11 cellular contexts compared by ENCODE assay signal in the genomic region with DNA sequence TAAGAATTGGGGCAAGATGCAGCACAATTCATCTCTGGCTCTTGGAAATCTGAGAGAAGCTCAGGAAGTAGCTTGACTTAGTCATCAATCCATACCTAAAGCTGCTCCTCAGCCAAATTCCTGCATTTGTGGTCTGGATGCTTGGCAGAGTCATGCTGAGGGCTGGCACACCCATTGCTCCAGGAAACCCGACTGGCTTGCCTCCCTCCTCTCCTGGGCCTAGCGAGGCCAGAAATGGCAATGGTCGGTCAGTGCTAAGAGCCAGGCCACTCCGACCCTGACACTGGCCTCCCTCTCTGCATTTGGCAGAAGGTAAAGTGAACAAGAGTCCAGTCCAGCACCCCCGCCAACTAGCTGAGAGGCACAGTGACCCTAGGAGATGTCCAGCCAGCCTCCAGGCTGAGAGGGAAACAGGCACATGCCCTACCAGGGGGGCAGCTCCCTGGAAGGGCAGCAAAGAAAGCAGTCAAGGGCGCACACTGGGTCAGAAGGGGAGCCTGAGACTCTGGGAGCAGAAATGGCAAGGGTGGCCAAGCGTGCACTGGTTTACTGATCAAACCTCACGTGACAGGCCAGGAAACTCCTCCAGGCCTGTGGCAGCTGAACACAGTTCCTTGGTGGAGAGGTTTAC. TPM values are rescaled to one million over a fixed set of nuclear protein-coding genes. Genes with fewer than 3 reads are reported as not detected.
DNase-seq lines count a peak whose midpoint lies in the region; ATAC-seq and TF ChIP-seq lines count a peak whose summit lies in the region.
"Had no signal": no experiment of that assay in that cellular context is flagged by ENCODE, and none has a peak within 500 bp of the region (broad histone marks: within the 10 kb centered on the region; RNA-seq: fewer than 3 reads in every experiment).

No MANE protein-coding gene starts in this region.

- no peaks in the 10 kb centered on the region for H3K27me3 ChIP-seq in upper lobe of left lung

- peak overlapping the region in 2 of 4 donors; percentile 20 to 43 for H3K27ac ChIP-seq in upper lobe of left lung

- peaks cover 50 to 100% (median 84%) of the 10 kb centered on the region in 4 donors for H3K36me3 ChIP-seq in upper lobe of left lung

- peaks cover 8 to 13% (median 11%) of the 10 kb centered on the region in 4 donors for H3K4me1 ChIP-seq in upper lobe of left lung

- ATAC-seq in upper lobe of left lung (ENCODE audit: low FRiP score in 2 of 2) = no peak

- peak; percentile 81 for DNase-seq in HK-2 (ENCODE audit: unreplicated experiment)
- DNase-seq in amniotic stem cell (lab: John Stamatoyannopoulos, UW) = peak; percentile 75
- peak; percentile 88 for DNase-seq in iris pigment epithelial cell (ENCODE audit: low read depth)
- peak; percentile 79 for DNase-seq in stromal cell of bone marrow (ENCODE audit: low read depth)
- no peak for DNase-seq in stimulated activated CD4-positive, alpha-beta T cell treated with anti-CD3 and anti-CD28 coated beads, Interleukin-1b, Interleukin-23, amount 100 ng/mL, for 48 hours
- no peak for DNase-seq in NCI-H774 (lab: John Stamatoyannopoulos, UW)
- DNase-seq in upper lobe of left lung = no peak
- DNase-seq in NCI-H345 (lab: John Stamatoyannopoulos, UW) = no peak
- DNase-seq: activated naive CD4-positive, alpha-beta T cell treated with anti-CD3 and anti-CD28 coated beads, Interleukin-2, amount 10 ng/mL, durations not matched to agents 7 days and 5 days; NCI-H1436 treated with DMSO at 0.1 percent for 48 hours had no signal

- no peaks in the 10 kb centered on the region for H3K9me3 ChIP-seq in upper lobe of left lung

- WGBS in upper lobe of left lung, 2 donors = 84 to 92% methylated on average over 6 to 8 of the region's 8 CpGs

- no peak for TF ChIP-seq CTCF in upper lobe of left lung (IDR thresholded peaks at IDR 0.05)

- H3K4me3 ChIP-seq in upper lobe of left lung = no peak overlapping the region

- TF ChIP-seq POLR2A in upper lobe of left lung (IDR thresholded peaks at IDR 0.05) = no peak

- TF ChIP-seq EP300 in upper lobe of left lung (IDR thresholded peaks at IDR 0.05) = no peak

RNA-seq across cellular contexts. Expression of a gene that starts 10.0 kb away (rescaled TPM):
- 10 to 100 TPM; 50.3 to 74.5 (median 60.0) TPM for total RNA-seq in upper lobe of left lung

RNA-seq across cellular contexts. Expression of a gene that starts 11.8 kb away (rescaled TPM):
- 10 to 100 TPM; 27.2 to 74.3 (median 46.4) TPM for total RNA-seq in upper lobe of left lung

RNA-seq across cellular contexts. Expression of a gene that starts 12.1 kb away (rescaled TPM):
- 10 to 100 TPM; 28.6 to 60.8 (median 44.3) TPM for total RNA-seq in upper lobe of left lung

RNA-seq across cellular contexts. Expression of a gene that starts 17.6 kb away (rescaled TPM):
- total RNA-seq in upper lobe of left lung = not detected
- total RNA-seq: T-helper 1 cell treated with Interleukin-12 subunit alpha and Interleukin-12 subunit beta and Interleukin-4 antibody, amounts not matched to agents 30 ng/mL and 1 ng/mL, for 36 hours had no signal

RNA-seq across cellular contexts. Expression of a gene that starts 22.7 kb away (rescaled TPM):
- total RNA-seq in upper lobe of left lung = 1 to 10 TPM in 4 of 6 donors, under 1 TPM in 1, not detected in 1; 0.67 to 6.4 (median 2.3) TPM

Comparison
In these comparisons a context has a peak if more than half of its experiments do, and no peak if none do; other contexts are left out.
1. DNase-seq: peak in HK-2 (single experiment), amniotic stem cell (single experiment), iris pigment epithelial cell (single experiment) and stromal cell of bone marrow (single experiment); none in stimulated activated CD4-positive, alpha-beta T cell treated with anti-CD3 and anti-CD28 coated beads, Interleukin-1b, Interleukin-23, amount 100 ng/mL, for 48 hours (single experiment), NCI-H774 (single experiment), upper lobe of left lung (0 of 2) and NCI-H345 (single experiment).